ENCODE assay signal across 1 cellular context in genomic region chr3:71998995-71999673, GRCh38.
TF ChIP-seq lines count a peak whose summit lies in the region.

No MANE protein-coding gene starts in this region.

TF ChIP-seq in K562, 482 proteins besides CTCF, POLR2A, EP300 and RAD21 (continued from another document):
- TF ChIP-seq PBX2 (CRISPR knock-in tag; IDR thresholded peaks at IDR 0.05; ENCODE audit: low read depth) (no peak), PBX2 (tag; conservative IDR thresholded peaks at IDR 0.05; ENCODE audit: low read depth) (no peak), SREBF2 (CRISPR knock-in tag; IDR thresholded peaks at IDR 0.05) (no peak), TBP (optimal IDR thresholded peaks at IDR 0.05; ENCODE audit: low read depth, low read length) (no peak), MTA2 (IDR thresholded peaks at IDR 0.05; ENCODE audit: low read depth) (no peak), ATF7 (IDR thresholded peaks at IDR 0.05) (no peak), POLR3A (IDR thresholded peaks at IDR 0.05; ENCODE audit: borderline replicate concordance, extremely low read depth, insufficient read depth, insufficient read length) (no peak), TBL1XR1 (IDR thresholded peaks at IDR 0.05; ENCODE audit: low read length in 2 of 2) (no peak), POLR3G (IDR thresholded peaks at IDR 0.05; ENCODE audit: extremely low read depth, insufficient read length, insufficient replicate concordance) (no peak), THRB (CRISPR knock-in tag; conservative IDR thresholded peaks at IDR 0.05) (no peak), HNRNPK (IDR thresholded peaks at IDR 0.05; ENCODE audit: low read depth, low read length, poor library complexity, severe bottlenecking) (no peak), ELK1 (CRISPR knock-in tag; IDR thresholded peaks at IDR 0.05) (no peak), FOXP1 (CRISPR knock-in tag; IDR thresholded peaks at IDR 0.05) (no peak), BCL6 (CRISPR knock-in tag; IDR thresholded peaks at IDR 0.05) (no peak), CREB5 (CRISPR knock-in tag; IDR thresholded peaks at IDR 0.05) (no peak), E2F8 (IDR thresholded peaks at IDR 0.05; ENCODE audit: low read depth, partially characterized antibody) (no peak), ZFP1 (CRISPR knock-in tag; IDR thresholded peaks at IDR 0.05) (no peak), MAFG (tag; conservative IDR thresholded peaks at IDR 0.05) (no peak), HSF4 (CRISPR knock-in tag; IDR thresholded peaks at IDR 0.05; ENCODE audit: borderline replicate concordance) (no peak), SMARCB1 (IDR thresholded peaks at IDR 0.05; ENCODE audit: insufficient read length, low read depth) (no peak), MGA (IDR thresholded peaks at IDR 0.05) (peak; percentile 38; the same call in 1 of the 2 replicates)
